In the genomic region with DNA sequence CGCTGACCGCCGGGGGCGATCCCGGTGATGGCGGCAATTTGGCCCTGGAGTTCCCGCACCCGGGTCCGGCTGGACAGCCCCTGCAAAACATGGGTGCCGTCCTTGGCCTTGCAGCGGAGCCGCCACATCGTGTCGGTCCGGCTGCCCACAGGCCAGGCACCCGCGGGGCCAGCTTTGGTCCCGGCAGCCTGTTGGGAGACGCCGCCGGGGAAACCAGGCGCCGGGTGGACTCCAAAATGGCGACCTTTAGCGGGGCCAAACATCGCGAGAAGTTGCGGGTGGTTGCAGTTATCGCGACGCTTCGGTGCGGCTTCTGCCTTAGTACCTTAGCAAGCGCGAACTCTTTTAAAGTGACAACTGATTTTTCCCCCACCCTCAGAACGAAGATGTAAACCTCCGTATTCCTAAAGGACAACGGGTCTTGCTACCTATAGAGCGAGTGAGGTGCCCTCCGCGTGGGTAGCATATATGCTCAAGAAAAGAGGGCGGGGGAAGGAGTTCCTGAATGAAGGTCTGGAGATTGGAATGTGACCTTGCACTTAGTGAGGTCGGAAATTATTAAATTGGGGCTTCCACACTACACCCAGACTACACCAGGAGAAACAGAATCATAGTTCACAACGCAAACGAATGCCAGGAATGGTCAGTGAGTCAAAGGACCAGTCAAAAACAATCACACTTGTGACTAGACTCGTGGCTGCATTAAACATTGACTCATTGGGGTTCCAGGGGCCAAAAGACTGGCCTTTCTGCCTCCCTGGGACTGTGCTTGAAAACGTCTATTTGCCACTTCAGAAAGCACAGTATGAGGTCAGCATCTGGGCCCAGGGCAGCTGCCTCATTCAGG, we compare ENCODE assay signal across 8 cellular contexts. TPM values are rescaled to one million over a fixed set of nuclear protein-coding genes. Genes with fewer than 3 reads are reported as not detected.
DNase-seq lines count a peak whose midpoint lies in the region; ATAC-seq, FAIRE-seq and TF ChIP-seq lines count a peak whose summit lies in the region.

Gene YOD1, minus strand, starts transcription at position 441 of the 847 bp plus-strand sequence. Its CDS starts 178 bp downstream, at position 263.

- peak; percentile 54 to 66 for TF ChIP-seq POLR2A in HepG2 (IDR thresholded peaks at IDR 0.05; ENCODE audit: insufficient read depth in 1 of 2, low read depth in 2 of 2, low read length in 2 of 2)

- peak within 1 kb of the TSS; percentile 79 for H2AFZ ChIP-seq in HepG2 (ENCODE audit: low read length)

- intact Hi-C loops in HepG2 (cut with micrococcal nuclease; ENCODE audit: unreplicated experiment) = loop anchor here (1.0 to 2.0 kb wide), 3 partner anchors 18 to 46 kb away; partner anchors contain the start of gene C1orf116

- no peaks in the 10 kb centered on the region; a peak in 1 of 5 replicates for H3K27me3 ChIP-seq in HepG2 (ENCODE audit: control insufficient read depth in 1 of 2, insufficient read depth in 2 of 2, low read length in 2 of 2)

- under 1% methylated on average over 21 of the region's 47 CpGs for WGBS in HepG2 (ENCODE audit: low lambda C conversion rate)

- BruUV-seq in HepG2 (replicated peaks; lab: Mats Ljungman, UMichigan) = no TSS peak

- peak; percentile 53 for ATAC-seq in GM18867 (IDR thresholded peaks at IDR 0.05; ENCODE audit: unreplicated experiment)
- ATAC-seq in HG03378 (IDR thresholded peaks at IDR 0.05; ENCODE audit: unreplicated experiment) = peak; percentile 45
- peak; percentile 67 for ATAC-seq in HepG2

- in situ Hi-C loops in HepG2 (cut with HindIII; ENCODE audit: extremely low pct_ligation_motif_present, low pct_unique_long_range_greater_than_20kb) = no loop called here

- H3K9me3 ChIP-seq in HepG2 (ENCODE audit: low read length) = no peaks in the 10 kb centered on the region

- no peak; the same call in 1 of the 2 replicates for TF ChIP-seq CTCF in HepG2 (CRISPR knock-in tag; IDR thresholded peaks at IDR 0.05)

- TF ChIP-seq RAD21 in HepG2 (CRISPR knock-in tag; IDR thresholded peaks at IDR 0.05) = no peak

- FAIRE-seq in HepG2 (lab: Jason Lieb, UNC) = peak; percentile 71

- H3K4me1 ChIP-seq in HepG2 (ENCODE audit: insufficient read depth, low read length) = peaks cover 52% of the 10 kb centered on the region

- peaks cover 44% of the 10 kb centered on the region for H3K79me2 ChIP-seq in HepG2 (ENCODE audit: insufficient read depth, low read length)

- peak within 1 kb of the TSS; percentile 90 for H3K27ac ChIP-seq in HepG2 (ENCODE audit: extremely low read length, insufficient read depth, low read length)

- H3K36me3 ChIP-seq in HepG2 (replicated peaks in 1 of 2; ENCODE audit: control insufficient read depth in 1 of 2, insufficient read depth in 2 of 2, low read length in 2 of 2) = peaks cover 0 to 10% of the 10 kb centered on the region in 2 experiments; a peak in 1 of 5 replicates

- H3K9ac ChIP-seq in HepG2 (ENCODE audit: insufficient read depth, low read depth, low read length) = peak within 1 kb of the TSS; percentile 94

- POLR2A ChIA-PET in HepG2 (lab: Yijun Ruan, JAX) = interaction anchor here (2.0 kb wide), 1 partner anchor 19 kb away, joined by 6 read pairs; the partner anchor contains the start of gene C1orf116

- no peaks in the 10 kb centered on the region; the same call in 1 of the 2 replicates for H4K20me1 ChIP-seq in HepG2 (ENCODE audit: insufficient read depth, low read length)

- peak within 1 kb of the TSS; percentile 95 to 98 (median 96) for H3K4me3 ChIP-seq in HepG2 (replicated peaks in 1 of 3; ENCODE audit: insufficient read depth in 1 of 3, low read depth in 2 of 3, low read length in 3 of 3)

- TF ChIP-seq EP300 in HepG2 (IDR thresholded peaks at IDR 0.05; ENCODE audit: low read depth in 2 of 2, low read length in 2 of 2) (no peak), HepG2 (CRISPR knock-in tag; IDR thresholded peaks at IDR 0.05; ENCODE audit: borderline replicate concordance) (no peak)

- CTCF ChIA-PET in HepG2 (lab: Yijun Ruan, JAX; ENCODE audit: low intra/inter-chr PET ratio, low total read pairs) = interaction anchor here (1.4 to 3.2 kb wide), 2 partner anchors 26 to 449 kb away, joined by 3 to 14 read pairs; no protein-coding TSS in a partner anchor

- DNase-seq in A172 (ENCODE audit: low spot score) (peak; percentile 89), NCI-H69 (lab: John Stamatoyannopoulos, UW) (peak; percentile 96), dermis blood vessel endothelial cell (peak; percentile 94), HepG2 (ENCODE audit: low spot score) (peak; percentile 86)
- peak; percentile 79 to 87 for DNase-seq in activated CD4-positive, alpha-beta T cell treated with anti-CD3 and anti-CD28 coated beads, Interleukin-2, amount 50 U/mL, for 24 hours (ENCODE audit: low read depth in 1 of 2, low spot score in 1 of 2)
- DNase-seq in stimulated activated CD4-positive, alpha-beta T cell treated with anti-CD3 and anti-CD28 coated beads, Interleukin-2, amount 100 ng/mL, for 24 hours = peak; percentile 89 to 93

- peak within 1 kb of the TSS; percentile 98 for H3K4me2 ChIP-seq in HepG2 (ENCODE audit: low read depth, low read length)

TF ChIP-seq in HepG2, 621 proteins besides CTCF, POLR2A, EP300 and RAD21 (continues in another document):
- TF ChIP-seq NFYC (CRISPR knock-in tag; IDR thresholded peaks at IDR 0.05) (no peak), SYNCRIP (IDR thresholded peaks at IDR 0.05; ENCODE audit: insufficient read depth, low read depth, low read length) (no peak), FOXK2 (IDR thresholded peaks at IDR 0.05) (no peak), ZSCAN25 (CRISPR knock-in tag; IDR thresholded peaks at IDR 0.05) (peak; percentile 19; the same call in 1 of the 2 replicates), ZNF256 (CRISPR knock-in tag; conservative IDR thresholded peaks at IDR 0.05) (no peak), ZNF597 (CRISPR knock-in tag; IDR thresholded peaks at IDR 0.05) (no peak), ZSCAN29 (CRISPR knock-in tag; conservative IDR thresholded peaks at IDR 0.05) (no peak), DPF2 (CRISPR knock-in tag; IDR thresholded peaks at IDR 0.05; ENCODE audit: borderline replicate concordance, low read depth) (no peak), SIX4 (CRISPR knock-in tag; IDR thresholded peaks at IDR 0.05) (no peak), STAG1 (CRISPR knock-in tag; IDR thresholded peaks at IDR 0.05) (no peak), KLF13 (CRISPR knock-in tag; IDR thresholded peaks at IDR 0.05) (no peak), ZBTB7A (CRISPR knock-in tag; IDR thresholded peaks at IDR 0.05) (no peak), ZNF704 (CRISPR knock-in tag; IDR thresholded peaks at IDR 0.05; ENCODE audit: borderline replicate concordance) (peak; percentile 59; the same call in 1 of the 2 replicates), ZNF337 (CRISPR knock-in tag; IDR thresholded peaks at IDR 0.05; ENCODE audit: borderline replicate concordance, low read depth) (0 out of 2 replicates have a peak, but pooled peaks have one; percentile 24)

RNA-seq across cellular contexts. Expression of gene YOD1, which starts in this region (rescaled TPM):
- total RNA-seq in A172 (2014; rRNA removed; shearing (Covaris generic)) = 4.4 and 5.1 TPM in 2 replicates
- total RNA-seq in dermis blood vessel endothelial cell (8.2 and 8.5 TPM in 2 replicates), HepG2 (2016; rRNA removed; fragmentation: Illumina TruSeq; extraction: Trizol) (9.1 and 14.1 TPM in 2 replicates)
- 0.91 and 1.1 TPM in 2 replicates for total RNA-seq in HepG2 (2016; cell fraction: cytosol; rRNA removed; fragmentation: Illumina TruSeq; extraction: Trizol; ENCODE audit: low read depth)
- 9.1 and 13.9 TPM in 2 replicates for total RNA-seq in HepG2 (2016; cell fraction: insoluble cytoplasmic fraction; rRNA removed; fragmentation: Illumina TruSeq; extraction: Trizol)
- 5.3 and 5.7 TPM in 2 replicates for total RNA-seq in HepG2 (2016; cell fraction: membrane; rRNA removed; fragmentation: Illumina TruSeq; extraction: Trizol)
- 14.7 and 16.3 TPM in 2 replicates for total RNA-seq in HepG2 (2016; cell fraction: nucleus; rRNA removed; fragmentation: Illumina TruSeq; extraction: Trizol)
- polyA plus RNA-seq in HepG2 (2011; rRNA removed) = 2.5 and 3.4 TPM in 2 replicates
- polyA plus RNA-seq in HepG2 (2011; cell fraction: cytosol; rRNA removed) = 1.1 and 1.7 TPM in 2 replicates
- polyA plus RNA-seq in HepG2 (2011; cell fraction: nucleus; rRNA removed) = 4.1 and 4.8 TPM in 2 replicates
- 3.9 and 4.9 TPM in 2 replicates for polyA plus RNA-seq in HepG2 (2012)
- polyA plus RNA-seq in HepG2 (2016; cell fraction: cytosol; fragmentation: Illumina TruSeq; extraction: Trizol; ENCODE audit: low read depth) = 0.36 and 0.38 TPM in 2 replicates
- polyA plus RNA-seq in HepG2 (2016; cell fraction: insoluble cytoplasmic fraction; fragmentation: Illumina TruSeq; extraction: Trizol; ENCODE audit: low read depth) = 9.5 and 10.5 TPM in 2 replicates
- 2.4 and 2.5 TPM in 2 replicates for polyA plus RNA-seq in HepG2 (2016; cell fraction: membrane; fragmentation: Illumina TruSeq; extraction: Trizol; ENCODE audit: low read depth)
- polyA plus RNA-seq in HepG2 (2016; cell fraction: nucleus; fragmentation: Illumina TruSeq; extraction: Trizol; ENCODE audit: insufficient read depth, low read depth) = 15.7 and 15.8 TPM in 2 replicates
- polyA minus RNA-seq in HepG2 (2011; rRNA and poly(A)+ RNA removed; ENCODE audit: low replicate concordance) = 2.4 and 7.1 TPM in 2 replicates
- 3.2 and 3.8 TPM in 2 replicates for polyA minus RNA-seq in HepG2 (2011; cell fraction: cytosol; rRNA and poly(A)+ RNA removed)
- polyA minus RNA-seq in HepG2 (2011; cell fraction: nucleus; rRNA and poly(A)+ RNA removed) = 16.9 and 21.2 TPM in 2 replicates

Comparison
In these comparisons a context has a peak if more than half of its experiments do, and no peak if none do; other contexts are left out.
1. Peak in every context shown above with its lines: DNase-seq, ATAC-seq, H3K4me3 ChIP-seq and H3K27ac ChIP-seq.